Comparison of ENCODE assay signal across 9 cellular contexts in the genomic region with DNA sequence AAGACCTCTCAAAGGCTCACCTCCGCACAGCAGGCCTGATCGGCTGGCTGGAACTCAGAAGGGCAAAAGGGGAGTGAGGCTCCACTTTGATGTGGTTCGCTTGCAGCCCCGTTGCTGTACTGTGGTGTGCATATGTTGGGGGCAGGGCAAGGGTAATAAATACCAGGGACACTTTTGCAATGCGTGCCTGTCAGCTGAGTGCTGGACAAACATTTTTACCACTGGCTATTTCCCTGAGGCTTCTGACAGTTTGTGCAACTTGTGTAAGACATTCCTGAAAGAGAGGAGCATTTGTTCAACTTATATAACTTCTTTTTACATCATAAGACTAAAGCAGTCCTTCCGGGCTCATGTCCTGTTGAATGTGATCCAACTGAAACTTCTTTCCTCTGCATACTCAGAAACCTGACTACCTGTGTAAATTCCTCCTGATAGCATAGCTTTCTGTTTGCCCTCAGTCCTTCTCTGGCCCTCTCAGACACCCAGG.
DNase-seq lines count a peak whose midpoint lies in the region; ATAC-seq and TF ChIP-seq lines count a peak whose summit lies in the region.
"Had no signal": no experiment of that assay in that cellular context is flagged by ENCODE, and none has a peak within 500 bp of the region (broad histone marks: within the 10 kb centered on the region; RNA-seq: fewer than 3 reads in every experiment).

No MANE protein-coding gene starts in this region.

- DNase-seq in GM03348 (ENCODE audit: low spot score) (peak; percentile 18), SJCRH30 (peak; percentile 32 to 48), fibroblast of lung (ENCODE audit: low read depth in 2 of 2) (peak; percentile 56 to 67), psoas muscle (peak in 1 of 2 donors; percentile 16), osteocyte (ENCODE audit: extremely low spot score, unreplicated experiment) (no peak), caudate nucleus (lab: John Stamatoyannopoulos, UW) (no peak), pons (ENCODE audit: low spot score) (no peak)
- DNase-seq in effector memory CD8-positive, alpha-beta T cell, result no peak
- DNase-seq: adrenal gland had no signal

- 48 to 52% (median 48%) methylated on average over 6 of the region's 6 CpGs for WGBS in psoas muscle, 3 donors

- H3K4me1 ChIP-seq in SJCRH30 (peaks cover 15% of the 10 kb centered on the region), fibroblast of lung (ENCODE audit: control insufficient read depth, extremely low read depth, insufficient read depth, low read length) (peaks cover 7% of the 10 kb centered on the region), psoas muscle (peaks cover 12% of the 10 kb centered on the region)
- H3K4me1 ChIP-seq: adrenal gland had no signal

- no peaks in the 10 kb centered on the region for H3K79me2 ChIP-seq in fibroblast of lung (ENCODE audit: control insufficient read depth, insufficient read depth, low read length)

- H3K9me3 ChIP-seq in SJCRH30 (replicated peaks) (no peaks in the 10 kb centered on the region), fibroblast of lung (ENCODE audit: control insufficient read depth, insufficient read depth, low read depth, low read length) (no peaks in the 10 kb centered on the region), psoas muscle (no peaks in the 10 kb centered on the region)
- H3K9me3 ChIP-seq: adrenal gland had no signal

- H3K27me3 Mint-ChIP-seq in osteocyte (ENCODE audit: unreplicated experiment), result no peaks in the 10 kb centered on the region
- no peaks in the 10 kb centered on the region for H3K27me3 Mint-ChIP-seq in effector memory CD8-positive, alpha-beta T cell

- H3K27ac ChIP-seq in SJCRH30, result no peak overlapping the region
- H3K27ac ChIP-seq in fibroblast of lung (ENCODE audit: insufficient read depth, low read length), result no peak overlapping the region
- H3K27ac ChIP-seq in psoas muscle, result peak overlapping the region; percentile 51
- no peak overlapping the region for H3K27ac ChIP-seq in caudate nucleus (ENCODE audit: low read depth, low read length)
- H3K27ac ChIP-seq: adrenal gland had no signal

- no peak overlapping the region for H2AFZ ChIP-seq in fibroblast of lung (ENCODE audit: low read length)

- H3K27ac Mint-ChIP-seq in osteocyte (ENCODE audit: unreplicated experiment), result no peak overlapping the region
- peak overlapping the region in 1 of 2 donors; percentile 15 for H3K27ac Mint-ChIP-seq in effector memory CD8-positive, alpha-beta T cell

- H3K9me3 Mint-ChIP-seq in osteocyte (ENCODE audit: unreplicated experiment), result no peaks in the 10 kb centered on the region
- no peaks in the 10 kb centered on the region for H3K9me3 Mint-ChIP-seq in effector memory CD8-positive, alpha-beta T cell

- no peak overlapping the region for H3K9ac ChIP-seq in fibroblast of lung (ENCODE audit: insufficient read depth, low read length)

- no peak overlapping the region for H3K4me3 ChIP-seq in SJCRH30
- H3K4me3 ChIP-seq in fibroblast of lung (replicated peaks in 1 of 4; ENCODE audit: control extremely low read depth in 1 of 4, insufficient read depth in 1 of 4, low read depth in 3 of 4, low read length in 4 of 4), result no peak overlapping the region
- no peak overlapping the region for H3K4me3 ChIP-seq in psoas muscle
- H3K4me3 ChIP-seq: adrenal gland had no signal

- H3K4me3 Mint-ChIP-seq in osteocyte (ENCODE audit: unreplicated experiment), result no peak overlapping the region
- H3K4me3 Mint-ChIP-seq in effector memory CD8-positive, alpha-beta T cell, result no peak overlapping the region

- peak; percentile 79 to 93 (median 91) for ATAC-seq in psoas muscle
- no peak for ATAC-seq in effector memory CD8-positive, alpha-beta T cell (replicated peaks)

- intact Hi-C loops in psoas muscle (cut with DNase I), result no loop called here

- H3K36me3 Mint-ChIP-seq in osteocyte (ENCODE audit: unreplicated experiment), result no peaks in the 10 kb centered on the region
- no peaks in the 10 kb centered on the region for H3K36me3 Mint-ChIP-seq in effector memory CD8-positive, alpha-beta T cell (ENCODE audit: insufficient read depth)

- H3K27me3 ChIP-seq in SJCRH30 (no peaks in the 10 kb centered on the region), fibroblast of lung (ENCODE audit: control insufficient read depth, insufficient read depth, low read length) (no peaks in the 10 kb centered on the region), psoas muscle (ENCODE audit: insufficient read depth in 3 of 3, low read length in 2 of 3) (no peaks in the 10 kb centered on the region)
- H3K27me3 ChIP-seq: adrenal gland had no signal

- H3K36me3 ChIP-seq in SJCRH30 (no peaks in the 10 kb centered on the region), fibroblast of lung (ENCODE audit: control insufficient read depth, insufficient read depth, low read length) (no peaks in the 10 kb centered on the region), psoas muscle (ENCODE audit: insufficient read depth in 1 of 2, low read depth in 1 of 2) (no peaks in the 10 kb centered on the region)
- H3K36me3 ChIP-seq: adrenal gland had no signal

- peaks cover 22% of the 10 kb centered on the region for H3K4me1 Mint-ChIP-seq in osteocyte (ENCODE audit: unreplicated experiment)
- peaks cover 7 to 13% of the 10 kb centered on the region in 2 donors for H3K4me1 Mint-ChIP-seq in effector memory CD8-positive, alpha-beta T cell (ENCODE audit: low read depth in 2 of 2)

- H4K20me1 ChIP-seq in fibroblast of lung (ENCODE audit: control insufficient read depth, extremely low read depth, insufficient read depth, low read length), result no peaks in the 10 kb centered on the region

- no peak for TF ChIP-seq CTCF in fibroblast of lung (conservative IDR thresholded peaks at IDR 0.05 in 1 of 2, IDR thresholded peaks at IDR 0.05 in 1 of 2; ENCODE audit: low read depth in 1 of 2, low read length in 2 of 2)
- no peak for TF ChIP-seq CTCF in psoas muscle (IDR thresholded peaks at IDR 0.05)
- no peak for TF ChIP-seq CTCF in osteocyte (IDR thresholded peaks at IDR 0.05)

- H3K4me2 ChIP-seq in fibroblast of lung (ENCODE audit: extremely low read depth, insufficient read depth, low read length), result no peak overlapping the region

Comparison
In these comparisons a context has a peak if more than half of its experiments do, and no peak if none do; other contexts are left out.
1. DNase-seq: peak in GM03348 (single experiment), SJCRH30 (2 of 2) and fibroblast of lung (2 of 2); none in osteocyte (single experiment), caudate nucleus (0 of 61), effector memory CD8-positive, alpha-beta T cell (0 of 3) and pons (single experiment).